Comparison of ENCODE assay signal across 23 cellular contexts in the genomic region with DNA sequence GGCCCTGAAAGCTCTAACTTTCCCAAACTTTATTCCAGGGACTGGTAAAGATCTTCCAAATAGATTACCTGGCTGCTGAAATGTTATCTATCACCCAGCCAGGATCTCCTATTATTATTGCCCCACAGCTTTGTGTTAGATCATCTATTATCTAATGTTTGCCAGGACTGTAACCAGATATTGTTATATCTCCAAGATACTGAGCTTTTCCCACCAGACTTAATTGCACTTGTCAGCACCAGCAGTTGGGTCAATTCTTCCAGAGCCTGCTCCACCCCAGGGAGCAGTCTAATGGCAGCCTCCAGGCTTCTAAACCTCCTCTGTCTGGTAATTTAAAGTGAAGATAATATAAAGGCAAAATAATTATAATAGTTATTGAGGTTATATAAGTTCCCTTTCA.
"Had no signal": no experiment of that assay in that cellular context is flagged by ENCODE, and none has a peak within 500 bp of the region (broad histone marks: within the 10 kb centered on the region; RNA-seq: fewer than 3 reads in every experiment).

No MANE protein-coding gene starts in this region.

- ATAC-seq: effector memory CD8-positive, alpha-beta T cell; esophagus mucosa; gastrocnemius medialis; heart right ventricle; left cardiac atrium; left lung; left ventricle myocardium superior; lower lobe of right lung had no signal

- H3K27ac ChIP-seq: colonic mucosa, epithelial cell of prostate, esophagus squamous epithelium, gastrocnemius medialis, heart right ventricle, left lung, lower lobe of right lung had no signal

- H3K36me3 ChIP-seq: colonic mucosa, esophagus squamous epithelium, gastrocnemius medialis, heart right ventricle, left lung, lower lobe of right lung had no signal

- H3K27me3 ChIP-seq: colonic mucosa, gastrocnemius medialis, heart right ventricle, left lung had no signal

- H3K9me3 ChIP-seq: colonic mucosa, esophagus squamous epithelium, gastrocnemius medialis, heart right ventricle, left lung, lower lobe of right lung had no signal

- H3K4me3 ChIP-seq: colonic mucosa, esophagus squamous epithelium, gastrocnemius medialis, heart right ventricle, left lung, lower lobe of right lung had no signal

- DNase-seq: colonic mucosa; cortex of kidney; effector CD8-positive, alpha-beta T cell; effector memory CD8-positive, alpha-beta T cell; endodermal cell; erythroblast; esophagus squamous epithelium; foreskin fibroblast; foreskin melanocyte; gastrocnemius medialis; glutamatergic neuron; head of caudate nucleus; heart right ventricle; hippocampal formation; left cardiac atrium; left lung; left ventricle myocardium superior; lower lobe of right lung; mesenchymal stem cell; midbrain had no signal

- H3K9me3 Mint-ChIP-seq: effector memory CD8-positive, alpha-beta T cell; endodermal cell had no signal

- H3K4me1 ChIP-seq: colonic mucosa, esophagus squamous epithelium, gastrocnemius medialis, left lung, lower lobe of right lung had no signal

- H3K27me3 Mint-ChIP-seq: dendritic cell treated with granulocyte-macrophage colony-stimulating factor and Interleukin-4, amounts not matched to agents 40 ng/mL and 50 ng/mL, for 4 days had no signal

- H3K4me3 Mint-ChIP-seq: dendritic cell treated with granulocyte-macrophage colony-stimulating factor and Interleukin-4, amounts not matched to agents 40 ng/mL and 50 ng/mL, for 4 days; effector memory CD8-positive, alpha-beta T cell; endodermal cell had no signal

- H3K27ac Mint-ChIP-seq: dendritic cell treated with granulocyte-macrophage colony-stimulating factor and Interleukin-4, amounts not matched to agents 40 ng/mL and 50 ng/mL, for 4 days; effector memory CD8-positive, alpha-beta T cell; endodermal cell had no signal
